19 cellular contexts compared by ENCODE assay signal in genomic region chr10:126170367-126170766, GRCh38.
DNase-seq lines count a peak whose midpoint lies in the region; ATAC-seq and TF ChIP-seq lines count a peak whose summit lies in the region.
"Had no signal": no experiment of that assay in that cellular context is flagged by ENCODE, and none has a peak within 500 bp of the region (broad histone marks: within the 10 kb centered on the region; RNA-seq: fewer than 3 reads in every experiment).

No MANE protein-coding gene starts in this region.

- H3K4me1 ChIP-seq in ACC112 (ENCODE audit: control insufficient read depth, insufficient read depth, low read length, unreplicated experiment), result peaks cover 21% of the 10 kb centered on the region
- no peaks in the 10 kb centered on the region for H3K4me1 ChIP-seq in gastroesophageal sphincter

- TF ChIP-seq EP300 in gastroesophageal sphincter (IDR thresholded peaks at IDR 0.05), result no peak

- TF ChIP-seq POLR2A in gastroesophageal sphincter (IDR thresholded peaks at IDR 0.05), result no peak

- H3K4me3 ChIP-seq in ACC112 (ENCODE audit: low read depth, low read length), result no peak overlapping the region
- H3K4me3 ChIP-seq in gastroesophageal sphincter, result no peak overlapping the region
- H3K4me3 ChIP-seq: K562 had no signal

- TF ChIP-seq CTCF in glutamatergic neuron (IDR thresholded peaks at IDR 0.05; ENCODE audit: partially characterized antibody, unreplicated experiment) (no peak), osteocyte (IDR thresholded peaks at IDR 0.05) (no peak), GM10248 (IDR thresholded peaks at IDR 0.05; ENCODE audit: control extremely low read depth, extremely low read depth, low read depth, missing control alignments) (no peak), gastroesophageal sphincter (IDR thresholded peaks at IDR 0.05) (no peak)

- H3K27me3 ChIP-seq in ACC112 (ENCODE audit: insufficient read depth, low read length), result no peaks in the 10 kb centered on the region
- peaks cover 7% of the 10 kb centered on the region for H3K27me3 ChIP-seq in gastroesophageal sphincter

- POLR2A ChIA-PET in GM10248 (lab: Yijun Ruan, JAX), result no interaction called here

- peak overlapping the region; percentile 94 for H3K27ac ChIP-seq in ACC112 (ENCODE audit: low read depth, low read length)
- H3K27ac ChIP-seq in gastroesophageal sphincter, result no peak overlapping the region

- WGBS in gastroesophageal sphincter (ENCODE audit: low coverage in 1 of 2), 2 donors, result 62 to 64% methylated on average over 3 to 4 of the region's 4 CpGs

- CTCF ChIA-PET in GM10248 (lab: Yijun Ruan, JAX), result no interaction called here

- H3K36me3 ChIP-seq in ACC112 (ENCODE audit: insufficient read depth, low read length), result no peaks in the 10 kb centered on the region
- no peaks in the 10 kb centered on the region for H3K36me3 ChIP-seq in gastroesophageal sphincter

- H3K36me3 Mint-ChIP-seq in glutamatergic neuron (ENCODE audit: unreplicated experiment), result no peaks in the 10 kb centered on the region
- H3K36me3 Mint-ChIP-seq in osteocyte (ENCODE audit: unreplicated experiment), result peaks cover 5% of the 10 kb centered on the region

- no peak overlapping the region for H2AFZ ChIP-seq in ACC112 (ENCODE audit: low read length, unreplicated experiment)

- H3K4me1 Mint-ChIP-seq in glutamatergic neuron (ENCODE audit: low read depth, unreplicated experiment), result peaks cover 46% of the 10 kb centered on the region
- H3K4me1 Mint-ChIP-seq in osteocyte (ENCODE audit: unreplicated experiment), result peaks cover 56% of the 10 kb centered on the region

- no peak for ATAC-seq in gastroesophageal sphincter
- ATAC-seq: K562 had no signal

- peak overlapping the region; percentile 98 for H3K27ac Mint-ChIP-seq in glutamatergic neuron (ENCODE audit: unreplicated experiment)
- peak overlapping the region; percentile 89 for H3K27ac Mint-ChIP-seq in osteocyte (ENCODE audit: unreplicated experiment)
- H3K27ac Mint-ChIP-seq: CD4-positive, alpha-beta T cell had no signal

- no peaks in the 10 kb centered on the region for H3K79me2 ChIP-seq in ACC112 (ENCODE audit: control insufficient read depth, insufficient read depth, low read length, unreplicated experiment)

- peaks cover 5% of the 10 kb centered on the region for H3K9me3 Mint-ChIP-seq in glutamatergic neuron (ENCODE audit: unreplicated experiment)
- H3K9me3 Mint-ChIP-seq in osteocyte (ENCODE audit: unreplicated experiment), result no peaks in the 10 kb centered on the region

- H3K9me3 ChIP-seq in gastroesophageal sphincter, result no peaks in the 10 kb centered on the region

- DNase-seq in RPMI7951 (ENCODE audit: low read depth) (peak; percentile 22), glutamatergic neuron (no peak), osteocyte (ENCODE audit: extremely low spot score, unreplicated experiment) (no peak), GM10248 (ENCODE audit: extremely low spot score) (no peak), mesenteric fat pad (ENCODE audit: low spot score) (no peak), D341Med (ENCODE audit: low spot score) (no peak)
- DNase-seq: CD4-positive, alpha-beta T cell; GF-D8; MV-4-11; NCI-H187 treated with DMSO at 0.1 percent for 48 hours; NCI-H226; NCI-H524; NCI-H82; OCI-M1; RPMI8226; SHP77 treated with DMSO at 0.1 percent for 48 hours had no signal

- peaks cover 3% of the 10 kb centered on the region for H3K27me3 Mint-ChIP-seq in glutamatergic neuron (ENCODE audit: unreplicated experiment)
- H3K27me3 Mint-ChIP-seq in osteocyte (ENCODE audit: unreplicated experiment), result no peaks in the 10 kb centered on the region
- H3K27me3 Mint-ChIP-seq: CD4-positive, alpha-beta T cell had no signal

- peak overlapping the region; percentile 64 for H3K4me3 Mint-ChIP-seq in glutamatergic neuron (ENCODE audit: unreplicated experiment)
- H3K4me3 Mint-ChIP-seq in osteocyte (ENCODE audit: unreplicated experiment), result no peak overlapping the region
- H3K4me3 Mint-ChIP-seq: CD4-positive, alpha-beta T cell had no signal
